8 cellular contexts compared by ENCODE assay signal in the genomic region with DNA sequence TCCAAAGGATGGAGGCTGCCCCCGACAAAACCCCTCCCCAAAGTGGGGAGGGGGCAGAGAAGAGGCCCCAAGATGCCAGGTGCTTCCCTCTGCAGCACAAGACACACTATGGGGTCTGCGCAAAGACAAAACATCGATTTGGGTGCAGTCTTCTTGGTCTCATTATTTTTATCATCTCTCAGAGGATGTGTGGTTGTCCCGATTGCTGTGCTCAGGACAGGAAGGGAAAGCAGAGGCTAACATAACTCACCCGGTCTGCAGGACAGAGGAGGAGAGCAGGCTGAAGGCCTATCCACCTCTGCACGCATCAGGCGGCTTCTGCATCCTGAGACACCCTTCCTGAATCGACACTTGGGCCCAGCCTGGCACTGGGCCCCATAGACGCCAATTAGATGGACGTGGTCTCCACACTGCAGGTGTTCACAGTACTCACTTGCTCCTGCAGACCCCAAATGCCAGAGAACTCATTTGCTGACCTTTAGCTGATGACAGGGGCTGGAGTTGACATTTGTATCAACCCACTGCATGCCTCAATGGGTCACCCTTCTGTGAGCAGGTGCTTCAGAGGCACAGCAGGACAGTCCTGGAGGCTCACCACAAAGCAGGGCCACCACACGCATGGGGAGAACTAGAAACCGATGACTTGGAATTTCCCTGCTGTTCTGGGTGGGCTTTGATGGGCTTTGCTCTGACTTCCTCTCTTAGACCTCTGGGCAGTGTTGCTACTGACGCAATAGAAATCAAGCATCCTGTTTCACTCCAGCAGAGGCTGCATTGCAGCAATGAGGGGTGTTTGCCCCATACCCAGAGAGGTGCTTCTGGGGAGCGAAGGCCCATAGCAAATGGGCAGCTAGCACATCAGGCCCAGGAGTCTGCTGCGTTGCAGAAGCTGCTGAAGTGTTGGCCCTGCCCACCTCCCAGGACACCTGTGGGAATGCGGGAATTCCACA.
DNase-seq lines count a peak whose midpoint lies in the region; ATAC-seq, FAIRE-seq and TF ChIP-seq lines count a peak whose summit lies in the region.

No MANE protein-coding gene starts in this region.

- ATAC-seq in GM18511 (IDR thresholded peaks at IDR 0.05; ENCODE audit: unreplicated experiment) (peak; percentile 75), GM21526 (IDR thresholded peaks at IDR 0.05; ENCODE audit: low FRiP score, unreplicated experiment) (peak; percentile 53), HG03565 (IDR thresholded peaks at IDR 0.05; ENCODE audit: unreplicated experiment) (peak; percentile 59), HepG2 (no peak)

- no peak overlapping the region for H2AFZ ChIP-seq in HepG2 (ENCODE audit: low read length)

- no peak overlapping the region for H3K9ac ChIP-seq in HepG2 (ENCODE audit: insufficient read depth, low read depth, low read length)

- H3K4me3 ChIP-seq in HepG2 (replicated peaks in 1 of 3; ENCODE audit: insufficient read depth in 1 of 3, low read depth in 2 of 3, low read length in 3 of 3): no peak overlapping the region
- no peak overlapping the region for H3K4me3 ChIP-seq in small intestine (ENCODE audit: low read depth in 1 of 2, low read length in 2 of 2)

- DNase-seq in HepG2 (ENCODE audit: low spot score): no peak
- DNase-seq in dedifferentiated amniotic fluid mesenchymal stem cell (ENCODE audit: extremely low spot score): no peak
- DNase-seq in SHP77 treated with DMSO at 0.1 percent for 48 hours (lab: John Stamatoyannopoulos, UW): no peak
- no peak for DNase-seq in HT-29 (ENCODE audit: low spot score)
- DNase-seq in small intestine: no peak

- TF ChIP-seq EP300 in HepG2 (IDR thresholded peaks at IDR 0.05; ENCODE audit: low read depth in 2 of 2, low read length in 2 of 2) (no peak), HepG2 (CRISPR knock-in tag; IDR thresholded peaks at IDR 0.05; ENCODE audit: borderline replicate concordance) (no peak)

- CTCF ChIA-PET in HepG2 (lab: Yijun Ruan, JAX; ENCODE audit: low intra/inter-chr PET ratio, low total read pairs): no interaction called here

- peaks cover 2 to 12% of the 10 kb centered on the region in 2 experiments; a peak in 2 of 5 replicates for H3K27me3 ChIP-seq in HepG2 (ENCODE audit: control insufficient read depth in 1 of 2, insufficient read depth in 2 of 2, low read length in 2 of 2)
- H3K27me3 ChIP-seq in small intestine (ENCODE audit: control insufficient read depth in 2 of 2, insufficient read depth in 2 of 2, low read length in 2 of 2): no peaks in the 10 kb centered on the region

- WGBS in HepG2 (ENCODE audit: low lambda C conversion rate): 49% methylated on average over 14 of the region's 16 CpGs
- 80 to 94% (median 85%) methylated on average over 16 of the region's 16 CpGs for WGBS in small intestine, 3 donors

- no peak for TF ChIP-seq RAD21 in HepG2 (CRISPR knock-in tag; IDR thresholded peaks at IDR 0.05)

- peaks cover 39% of the 10 kb centered on the region for H3K4me1 ChIP-seq in HepG2 (ENCODE audit: insufficient read depth, low read length)
- H3K4me1 ChIP-seq in small intestine (ENCODE audit: control insufficient read depth in 2 of 2, insufficient read depth in 1 of 2, low read depth in 1 of 2, low read length in 1 of 2): peaks cover 0 to 7% of the 10 kb centered on the region in 2 donors

- H4K20me1 ChIP-seq in HepG2 (ENCODE audit: insufficient read depth, low read length): no peaks in the 10 kb centered on the region

- H3K36me3 ChIP-seq in HepG2 (replicated peaks in 1 of 2; ENCODE audit: control insufficient read depth in 1 of 2, insufficient read depth in 2 of 2, low read length in 2 of 2): no peaks in the 10 kb centered on the region
- no peaks in the 10 kb centered on the region for H3K36me3 ChIP-seq in small intestine (ENCODE audit: control insufficient read depth in 2 of 2, insufficient read depth in 2 of 2, low read length in 2 of 2)

- no peak for TF ChIP-seq POLR2A in HepG2 (IDR thresholded peaks at IDR 0.05; ENCODE audit: insufficient read depth in 1 of 2, low read depth in 2 of 2, low read length in 2 of 2)

- H3K4me2 ChIP-seq in HepG2 (ENCODE audit: low read depth, low read length): no peak overlapping the region

- H3K27ac ChIP-seq in HepG2 (ENCODE audit: extremely low read length, insufficient read depth, low read length): no peak overlapping the region
- peak overlapping the region in 1 of 2 donors; percentile 56 for H3K27ac ChIP-seq in small intestine (ENCODE audit: low read depth in 1 of 2, low read length in 1 of 2)

- H3K9me3 ChIP-seq in HepG2 (ENCODE audit: low read length): peaks cover 5% of the 10 kb centered on the region; the same call in 1 of the 2 replicates
- H3K9me3 ChIP-seq in small intestine (ENCODE audit: control insufficient read depth, low read depth): no peaks in the 10 kb centered on the region

- no peaks in the 10 kb centered on the region for H3K79me2 ChIP-seq in HepG2 (ENCODE audit: insufficient read depth, low read length)

- FAIRE-seq in HepG2 (lab: Jason Lieb, UNC) (no peak), small intestine (lab: Jason Lieb, UNC) (no peak)

- no peak for TF ChIP-seq CTCF in HepG2 (CRISPR knock-in tag; IDR thresholded peaks at IDR 0.05)

- intact Hi-C loops in HepG2 (cut with micrococcal nuclease; ENCODE audit: unreplicated experiment): no loop called here

- in situ Hi-C loops in HepG2 (cut with HindIII; ENCODE audit: extremely low pct_ligation_motif_present, low pct_unique_long_range_greater_than_20kb): no loop called here

- BruUV-seq in HepG2 (replicated peaks; lab: Mats Ljungman, UMichigan): no TSS peak

- POLR2A ChIA-PET in HepG2 (lab: Yijun Ruan, JAX): no interaction called here

TF ChIP-seq in HepG2, 621 proteins besides CTCF, POLR2A, EP300 and RAD21:
- TF ChIP-seq TSC22D2 (CRISPR knock-in tag; IDR thresholded peaks at IDR 0.05; ENCODE audit: borderline replicate concordance): no peak
- TF ChIP-seq, protein P1, sequence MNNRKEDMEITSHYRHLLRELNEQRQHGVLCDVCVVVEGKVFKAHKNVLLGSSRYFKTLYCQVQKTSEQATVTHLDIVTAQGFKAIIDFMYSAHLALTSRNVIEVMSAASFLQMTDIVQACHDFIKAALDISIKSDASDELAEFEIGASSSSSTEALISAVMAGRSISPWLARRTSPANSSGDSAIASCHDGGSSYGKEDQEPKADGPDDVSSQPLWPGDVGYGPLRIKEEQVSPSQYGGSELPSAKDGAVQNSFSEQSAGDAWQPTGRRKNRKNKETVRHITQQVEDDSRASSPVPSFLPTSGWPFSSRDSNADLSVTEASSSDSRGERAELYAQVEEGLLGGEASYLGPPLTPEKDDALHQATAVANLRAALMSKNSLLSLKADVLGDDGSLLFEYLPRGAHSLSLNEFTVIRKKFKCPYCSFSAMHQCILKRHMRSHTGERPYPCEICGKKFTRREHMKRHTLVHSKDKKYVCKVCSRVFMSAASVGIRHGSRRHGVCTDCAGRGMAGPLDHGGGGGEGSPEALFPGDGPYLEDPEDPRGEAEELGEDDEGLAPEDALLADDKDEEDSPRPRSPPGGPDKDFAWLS (CRISPR knock-in tag; IDR thresholded peaks at IDR 0.05; ENCODE audit: borderline replicate concordance): no peak
- no peak for TF ChIP-seq TGIF2 (CRISPR knock-in tag; IDR thresholded peaks at IDR 0.05)
- TF ChIP-seq MED8 (CRISPR knock-in tag; IDR thresholded peaks at IDR 0.05; ENCODE audit: insufficient replicate concordance): no peak
- TF ChIP-seq, protein P2, sequence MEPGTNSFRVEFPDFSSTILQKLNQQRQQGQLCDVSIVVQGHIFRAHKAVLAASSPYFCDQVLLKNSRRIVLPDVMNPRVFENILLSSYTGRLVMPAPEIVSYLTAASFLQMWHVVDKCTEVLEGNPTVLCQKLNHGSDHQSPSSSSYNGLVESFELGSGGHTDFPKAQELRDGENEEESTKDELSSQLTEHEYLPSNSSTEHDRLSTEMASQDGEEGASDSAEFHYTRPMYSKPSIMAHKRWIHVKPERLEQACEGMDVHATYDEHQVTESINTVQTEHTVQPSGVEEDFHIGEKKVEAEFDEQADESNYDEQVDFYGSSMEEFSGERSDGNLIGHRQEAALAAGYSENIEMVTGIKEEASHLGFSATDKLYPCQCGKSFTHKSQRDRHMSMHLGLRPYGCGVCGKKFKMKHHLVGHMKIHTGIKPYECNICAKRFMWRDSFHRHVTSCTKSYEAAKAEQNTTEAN (CRISPR knock-in tag; conservative IDR thresholded peaks at IDR 0.05): no peak
- no peak for TF ChIP-seq ASH2L (IDR thresholded peaks at IDR 0.05; ENCODE audit: insufficient read length, low read depth, low read length)
- peak; percentile 14; the same call in 1 of the 2 replicates for TF ChIP-seq CEBPB (IDR thresholded peaks at IDR 0.05; ENCODE audit: borderline replicate concordance, low read depth, low read length)
